18 cellular contexts compared by ENCODE assay signal in the genomic region with DNA sequence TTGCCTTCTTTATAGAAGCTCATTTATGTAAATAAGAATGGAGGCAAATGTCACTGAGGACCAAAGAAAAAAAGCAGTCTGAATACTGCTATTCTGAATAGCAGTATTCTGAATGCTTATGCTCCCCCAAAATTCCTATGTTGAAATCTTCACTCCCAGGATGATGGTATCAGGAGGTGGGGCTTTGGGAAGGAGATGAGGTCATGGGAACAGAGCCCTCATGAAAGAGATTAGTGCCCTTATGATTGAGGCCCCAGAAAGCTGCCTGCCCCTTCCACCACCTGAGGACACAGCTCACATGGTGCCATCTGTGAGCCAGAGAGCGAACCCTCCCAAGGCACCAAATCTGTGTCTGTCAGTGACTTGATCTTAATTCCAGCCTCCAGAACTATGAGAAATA. TPM values are rescaled to one million over a fixed set of nuclear protein-coding genes. Genes with fewer than 3 reads are reported as not detected.
DNase-seq lines count a peak whose midpoint lies in the region; ATAC-seq and TF ChIP-seq lines count a peak whose summit lies in the region.
"Had no signal": no experiment of that assay in that cellular context is flagged by ENCODE, and none has a peak within 500 bp of the region (broad histone marks: within the 10 kb centered on the region; RNA-seq: fewer than 3 reads in every experiment).

No MANE protein-coding gene starts in this region.

- H3K56ac ChIP-seq in IMR-90 (ENCODE audit: extremely low read depth, insufficient read depth, low read length) (no peak overlapping the region), mesendoderm (ENCODE audit: low read length) (no peak overlapping the region)

- H3K36me3 ChIP-seq in IMR-90 (ENCODE audit: control insufficient read depth, insufficient read depth, low read length) (peaks cover 60% of the 10 kb centered on the region), mesendoderm (ENCODE audit: control insufficient read depth, insufficient read depth, low read length) (peaks cover 6% of the 10 kb centered on the region)

- dilution Hi-C loops in IMR-90 (cut with HindIII; ENCODE audit: low sequenced_read_pairs, unreplicated experiment), result loop anchor here (25.0 kb wide), 1 partner anchor 113 kb away; no protein-coding TSS in a partner anchor

- DNase-seq in EH (ENCODE audit: low read depth) (peak; percentile 25), IMR-90 (peak; percentile 16), fibroblast of mammary gland (ENCODE audit: low read depth) (peak; percentile 26), mesendoderm (peak; percentile 13), NCI-H1105 (lab: John Stamatoyannopoulos, UW) (no peak), endothelial cell (ENCODE audit: low spot score) (no peak)
- DNase-seq in activated CD4-positive, alpha-beta T cell treated with anti-CD3 and anti-CD28 coated beads for 4 hours, result no peak
- DNase-seq: BE2C, DMS53, H9, KG1, NCI-H1092, NCI-H1436 treated with DMSO at 0.1 percent for 48 hours, NCI-H1930, NCI-H510A, NCI-H774, Peyer's patch, SJCRH30 had no signal

- no peak for TF ChIP-seq POLR2A in IMR-90 (IDR thresholded peaks at IDR 0.05; ENCODE audit: low read depth, low read length)

- intact Hi-C loops in IMR-90 (cut with micrococcal nuclease), result no loop called here

- no peaks in the 10 kb centered on the region for H3K27me3 ChIP-seq in IMR-90 (ENCODE audit: control insufficient read depth, insufficient read depth, low read length)
- H3K27me3 ChIP-seq in mesendoderm (ENCODE audit: insufficient read depth, low read length, poor library complexity), result no peaks in the 10 kb centered on the region
- H3K27me3 ChIP-seq: BE2C, Peyer's patch, SJCRH30 had no signal

- H3K27ac ChIP-seq in IMR-90 (ENCODE audit: insufficient read depth, low read length) (no peak overlapping the region), mesendoderm (ENCODE audit: low read depth, low read length) (no peak overlapping the region)
- H3K27ac ChIP-seq: Peyer's patch, SJCRH30 had no signal

- H4K8ac ChIP-seq in IMR-90 (ENCODE audit: low read depth in 2 of 2, low read length in 2 of 2) (no peak overlapping the region), mesendoderm (ENCODE audit: low read depth, low read length) (no peak overlapping the region)

- in situ Hi-C loops in IMR-90 (cut with MboI; ENCODE audit: low sequenced_read_pairs), result loop anchor here (10.0 kb wide), 2 partner anchors 105 to 365 kb away; no protein-coding TSS in a partner anchor

- no TSS peak for BruUV-seq in IMR-90 (replicated peaks; lab: Mats Ljungman, UMichigan)

- H2BK5ac ChIP-seq in IMR-90 (ENCODE audit: low read depth, low read length, poor library complexity, severe bottlenecking) (no peak overlapping the region), mesendoderm (ENCODE audit: low read length) (no peak overlapping the region)

- H3K27me3 Mint-ChIP-seq in endothelial cell (ENCODE audit: unreplicated experiment), result no peaks in the 10 kb centered on the region

- H3K79me1 ChIP-seq in IMR-90 (ENCODE audit: low read depth in 1 of 2, low read length in 2 of 2) (peaks cover 0 to 3% of the 10 kb centered on the region in 2 experiments; a peak in 2 of 4 replicates), mesendoderm (ENCODE audit: low read length) (no peaks in the 10 kb centered on the region)

- H3K27ac Mint-ChIP-seq in endothelial cell (ENCODE audit: unreplicated experiment), result no peak overlapping the region

- ATAC-seq in IMR-90 (ENCODE audit: low read depth), result no peak; the same call in 1 of the 2 replicates

- H3K4me1 Mint-ChIP-seq in endothelial cell (ENCODE audit: unreplicated experiment), result no peaks in the 10 kb centered on the region
- H3K4me1 Mint-ChIP-seq: H9 had no signal

- H3K4me1 ChIP-seq in IMR-90 (ENCODE audit: control insufficient read depth, insufficient read depth, low read length), result no peaks in the 10 kb centered on the region
- no peaks in the 10 kb centered on the region for H3K4me1 ChIP-seq in mesendoderm (ENCODE audit: control insufficient read depth, low read depth, low read length)
- H3K4me1 ChIP-seq: BE2C, Peyer's patch, SJCRH30 had no signal

- H3K4ac ChIP-seq in IMR-90 (ENCODE audit: low read depth, low read length), result no peak overlapping the region
- H3K4ac ChIP-seq in mesendoderm (ENCODE audit: low read depth, low read length), result no peak overlapping the region

- TF ChIP-seq RAD21 in IMR-90 (IDR thresholded peaks at IDR 0.05; ENCODE audit: low read length), result no peak

- no peak overlapping the region for H3K4me3 Mint-ChIP-seq in endothelial cell (ENCODE audit: unreplicated experiment)
- H3K4me3 Mint-ChIP-seq: H9 had no signal

- no peak overlapping the region for H3K14ac ChIP-seq in IMR-90 (replicated peaks; ENCODE audit: low read depth, low read length)

- no peak overlapping the region for H2AFZ ChIP-seq in IMR-90 (replicated peaks; ENCODE audit: low read length, poor library complexity)

- H2BK20ac ChIP-seq in IMR-90 (ENCODE audit: low read depth, low read length), result no peak overlapping the region

- POLR2A ChIA-PET in IMR-90 (lab: Charles Lee; ENCODE audit: unreplicated experiment), result no interaction called here

- H4K5ac ChIP-seq in IMR-90 (ENCODE audit: low read depth, low read length) (no peak overlapping the region), mesendoderm (ENCODE audit: low read length) (no peak overlapping the region)

- H3K9me1 ChIP-seq in IMR-90 (ENCODE audit: insufficient read depth, low read length), result no peaks in the 10 kb centered on the region

- no peak for TF ChIP-seq CTCF in IMR-90 (conservative IDR thresholded peaks at IDR 0.05; ENCODE audit: low read depth, low read length)
- no peak for TF ChIP-seq CTCF in fibroblast of mammary gland (conservative IDR thresholded peaks at IDR 0.05; ENCODE audit: control insufficient read depth, insufficient read depth, low read depth, low read length)
- TF ChIP-seq CTCF in endothelial cell (IDR thresholded peaks at IDR 0.05; ENCODE audit: unreplicated experiment), result no peak

- H2BK120ac ChIP-seq in IMR-90 (ENCODE audit: low read depth, low read length) (no peak overlapping the region), mesendoderm (ENCODE audit: low read depth, low read length) (no peak overlapping the region)

- no peak overlapping the region for H2AK9ac ChIP-seq in IMR-90 (replicated peaks; ENCODE audit: low read depth, low read length, poor library complexity)

- H3K23ac ChIP-seq in IMR-90 (ENCODE audit: low read depth, low read length) (no peak overlapping the region), mesendoderm (ENCODE audit: low read length) (no peak overlapping the region)

- CTCF ChIA-PET in IMR-90 (lab: Yijun Ruan, JAX), result no interaction called here

- H2AK5ac ChIP-seq in IMR-90 (ENCODE audit: low read depth, low read length) (no peak overlapping the region), mesendoderm (ENCODE audit: low read length) (no peak overlapping the region)

- no peak overlapping the region for H3K18ac ChIP-seq in IMR-90 (ENCODE audit: low read depth, low read length)
- H3K18ac ChIP-seq in mesendoderm (ENCODE audit: low read length), result no peak overlapping the region

- no peaks in the 10 kb centered on the region for H3K9me3 Mint-ChIP-seq in endothelial cell (ENCODE audit: unreplicated experiment)
- H3K9me3 Mint-ChIP-seq: H9 had no signal

- H4K20me1 ChIP-seq in IMR-90 (ENCODE audit: insufficient read depth, low read length), result no peaks in the 10 kb centered on the region

- H3K4me3 ChIP-seq in IMR-90 (ENCODE audit: insufficient read depth, low read depth, low read length), result no peak overlapping the region
- no peak overlapping the region for H3K4me3 ChIP-seq in fibroblast of mammary gland (ENCODE audit: control insufficient read depth, low read depth, low read length)
- no peak overlapping the region for H3K4me3 ChIP-seq in mesendoderm (ENCODE audit: low read length)
- H3K4me3 ChIP-seq: Peyer's patch, SJCRH30 had no signal

- H3K4me2 ChIP-seq in IMR-90 (ENCODE audit: low read depth, low read length), result no peak overlapping the region
- H3K4me2 ChIP-seq in mesendoderm (ENCODE audit: low read length), result no peak overlapping the region

- WGBS in IMR-90 (ENCODE audit: extremely low coverage in 2 of 2, insufficient read length in 1 of 2), 2 experiments, result no CpG with 5 or more reads among the region's 1 CpG
- no CpG with 5 or more reads among the region's 1 CpG for WGBS in mesendoderm (ENCODE audit: extremely low coverage, insufficient coverage, low lambda C conversion rate)

- no peak overlapping the region for H4K91ac ChIP-seq in IMR-90 (ENCODE audit: insufficient read depth, low read depth, low read length)

- H3K36me3 Mint-ChIP-seq in endothelial cell (ENCODE audit: low read depth, unreplicated experiment), result peaks cover 23% of the 10 kb centered on the region

- H2BK15ac ChIP-seq in IMR-90 (ENCODE audit: low read depth, low read length) (no peak overlapping the region), mesendoderm (replicated peaks; ENCODE audit: low read depth) (no peak overlapping the region)

- H3K9me3 ChIP-seq in IMR-90 (ENCODE audit: control insufficient read depth, insufficient read depth, low read length), result no peaks in the 10 kb centered on the region
- H3K9me3 ChIP-seq: BE2C, Peyer's patch, SJCRH30 had no signal

- no peaks in the 10 kb centered on the region for H3K79me2 ChIP-seq in mesendoderm (ENCODE audit: control insufficient read depth, insufficient read depth, low read length)

- H3K9ac ChIP-seq in IMR-90 (ENCODE audit: low read depth, low read length) (no peak overlapping the region), mesendoderm (ENCODE audit: low read length) (no peak overlapping the region)

TF ChIP-seq in IMR-90, 13 proteins besides CTCF, POLR2A, EP300 and RAD21:
- no peak for TF ChIP-seq BHLHE40 (IDR thresholded peaks at IDR 0.05; ENCODE audit: low read depth, low read length)
- TF ChIP-seq NFE2L2 (IDR thresholded peaks at IDR 0.05; ENCODE audit: low read depth, low read length), result no peak
- no peak for TF ChIP-seq RFX5 (IDR thresholded peaks at IDR 0.05; ENCODE audit: low read depth, low read length)
- no peak for TF ChIP-seq RCOR1 (IDR thresholded peaks at IDR 0.05; ENCODE audit: insufficient replicate concordance, low read length)
- TF ChIP-seq MAZ (IDR thresholded peaks at IDR 0.05; ENCODE audit: borderline replicate concordance, low read depth, low read length), result no peak
- no peak for TF ChIP-seq MXI1 (IDR thresholded peaks at IDR 0.05; ENCODE audit: borderline replicate concordance, low read depth, low read length)
- TF ChIP-seq CEBPB (IDR thresholded peaks at IDR 0.05; ENCODE audit: low read depth, low read length), result no peak
- no peak for TF ChIP-seq MAFK (IDR thresholded peaks at IDR 0.05; ENCODE audit: low read depth, low read length)
- no peak for TF ChIP-seq CHD1 (IDR thresholded peaks at IDR 0.05; ENCODE audit: low read depth, low read length)
- no peak for TF ChIP-seq FOS (IDR thresholded peaks at IDR 0.05; ENCODE audit: low read depth, low read length)

RNA-seq across cellular contexts. Expression of a gene that starts 28.8 kb away (rescaled TPM):
- 25.6 and 27.6 TPM in 2 replicates for total RNA-seq in IMR-90 (2012; rRNA removed)
- 16.7 and 20.2 TPM in 2 replicates for polyA plus RNA-seq in IMR-90 (2012; rRNA removed)
- 6.2 and 14.9 TPM in 2 replicates for polyA plus RNA-seq in IMR-90 (2012; cell fraction: cytosol; rRNA removed)
- 38.1 and 58.8 TPM in 2 replicates for polyA plus RNA-seq in IMR-90 (2012; cell fraction: nucleus; rRNA removed; ENCODE audit: low replicate concordance)
- polyA plus RNA-seq in mesendoderm (2013, experiment 1 of 2), result 9.8 TPM
- 9.5 TPM for polyA plus RNA-seq in mesendoderm (2013, experiment 2 of 2)
- 9.9 TPM for total RNA-seq in endothelial cell (ENCODE audit: unreplicated experiment)

Comparison
In these comparisons a context has a peak if more than half of its experiments do, and no peak if none do; other contexts are left out.
1. DNase-seq: peak in EH (single experiment), IMR-90 (single experiment), fibroblast of mammary gland (single experiment) and mesendoderm (single experiment); none in activated CD4-positive, alpha-beta T cell treated with anti-CD3 and anti-CD28 coated beads for 4 hours (0 of 2), NCI-H1105 (single experiment) and endothelial cell (single experiment).